Comparison of ENCODE assay signal across 13 cellular contexts in the genomic region with DNA sequence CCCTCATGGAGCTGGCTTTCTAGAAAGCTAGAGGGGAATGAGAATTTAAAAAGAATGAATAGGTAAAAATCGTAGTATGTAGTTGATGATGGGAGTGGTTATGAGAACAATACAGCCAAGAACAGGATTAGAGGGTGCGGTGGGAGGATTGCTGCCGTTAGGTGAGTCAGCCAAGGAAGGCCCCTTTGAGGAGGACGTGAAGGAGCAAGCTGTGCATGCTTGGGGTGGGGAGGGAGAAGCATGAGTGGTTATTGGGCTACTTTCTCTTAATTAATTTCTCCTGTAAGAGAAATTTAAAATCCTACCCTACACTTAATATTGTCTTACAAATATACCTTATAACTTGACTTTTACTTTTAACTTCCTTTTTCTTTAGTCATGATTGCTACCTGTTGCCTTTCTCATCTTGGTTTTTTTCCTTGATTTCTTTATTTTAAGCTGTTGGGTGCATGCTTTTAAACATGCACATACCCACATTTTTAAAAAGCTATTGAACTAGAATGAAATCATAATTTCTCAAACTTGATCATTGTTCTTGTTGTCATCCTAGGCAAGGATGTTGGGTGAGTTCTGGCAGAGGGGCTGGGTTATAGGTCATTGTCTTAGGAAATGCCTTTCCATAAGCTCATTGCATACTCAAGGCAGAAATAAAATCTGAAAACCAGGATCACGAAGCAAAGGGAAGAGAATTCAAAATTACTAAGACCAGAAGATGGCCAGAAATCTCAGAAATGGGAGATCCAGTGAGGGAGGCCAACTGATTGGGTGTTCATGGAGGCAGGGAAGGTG.
DNase-seq lines count a peak whose midpoint lies in the region; ATAC-seq and TF ChIP-seq lines count a peak whose summit lies in the region.
"Had no signal": no experiment of that assay in that cellular context is flagged by ENCODE, and none has a peak within 500 bp of the region (broad histone marks: within the 10 kb centered on the region; RNA-seq: fewer than 3 reads in every experiment).

No MANE protein-coding gene starts in this region.

- intact Hi-C loops in left ventricle myocardium superior (cut with micrococcal nuclease) = no loop called here
- intact Hi-C loops in dorsolateral prefrontal cortex (cut with DNase I) = no loop called here
- intact Hi-C loops in mucosa of descending colon (cut with DNase I, micrococcal nuclease) = no loop called here
- intact Hi-C loops in aorta (cut with DNase I) = no loop called here

- H3K27ac ChIP-seq in right atrium auricular region (peak overlapping the region; percentile 76 to 96), dorsolateral prefrontal cortex (peak overlapping the region in 54 of 59 donors; percentile 25 to 95 (median 83)), aorta (ENCODE audit: low read depth in 1 of 2, low read length in 2 of 2) (peak overlapping the region; percentile 33 to 77)

- no peaks in the 10 kb centered on the region for H3K27me3 Mint-ChIP-seq in stimulated activated naive CD8-positive, alpha-beta T cell treated with anti-CD3 and anti-CD28 coated beads, Interleukin-15, amount 100 ng/mL, for 72 hours
- H3K27me3 Mint-ChIP-seq: activated naive CD8-positive, alpha-beta T cell treated with anti-CD3 and anti-CD28 coated beads, Interleukin-2, amount 50 U/mL, for 24 hours had no signal

- no peaks in the 10 kb centered on the region for H3K9me3 ChIP-seq in right atrium auricular region
- H3K9me3 ChIP-seq in mucosa of descending colon = no peaks in the 10 kb centered on the region
- H3K9me3 ChIP-seq in aorta (ENCODE audit: control insufficient read depth, low read length) = no peaks in the 10 kb centered on the region

- H3K27me3 ChIP-seq in right atrium auricular region = no peaks in the 10 kb centered on the region
- H3K27me3 ChIP-seq in dorsolateral prefrontal cortex = no peaks in the 10 kb centered on the region
- H3K27me3 ChIP-seq in aorta (ENCODE audit: control insufficient read depth in 1 of 2, insufficient read depth in 2 of 2, low read length in 1 of 2) = no peaks in the 10 kb centered on the region

- ATAC-seq in left ventricle myocardium superior (no peak), mucosa of descending colon (peak; percentile 81), aorta (ENCODE audit: low FRiP score) (no peak)
- no peak for ATAC-seq in stimulated activated naive CD8-positive, alpha-beta T cell treated with anti-CD3 and anti-CD28 coated beads, Interleukin-15, amount 100 ng/mL, for 72 hours
- ATAC-seq: activated naive CD8-positive, alpha-beta T cell treated with anti-CD3 and anti-CD28 coated beads, Interleukin-2, amount 50 U/mL, for 24 hours had no signal

- H3K4me3 ChIP-seq in right atrium auricular region = no peak overlapping the region
- H3K4me3 ChIP-seq in dorsolateral prefrontal cortex = no peak overlapping the region
- H3K4me3 ChIP-seq in mucosa of descending colon = no peak overlapping the region
- no peak overlapping the region for H3K4me3 ChIP-seq in aorta (ENCODE audit: low read length in 2 of 2)

- no peak overlapping the region for H3K27ac Mint-ChIP-seq in stimulated activated naive CD8-positive, alpha-beta T cell treated with anti-CD3 and anti-CD28 coated beads, Interleukin-15, amount 100 ng/mL, for 72 hours
- H3K27ac Mint-ChIP-seq: activated naive CD8-positive, alpha-beta T cell treated with anti-CD3 and anti-CD28 coated beads, Interleukin-2, amount 50 U/mL, for 24 hours had no signal

- H3K4me1 Mint-ChIP-seq in stimulated activated naive CD8-positive, alpha-beta T cell treated with anti-CD3 and anti-CD28 coated beads, Interleukin-15, amount 100 ng/mL, for 72 hours = no peaks in the 10 kb centered on the region
- H3K4me1 Mint-ChIP-seq: activated naive CD8-positive, alpha-beta T cell treated with anti-CD3 and anti-CD28 coated beads, Interleukin-2, amount 50 U/mL, for 24 hours had no signal

- peak; percentile 55 for DNase-seq in right atrium auricular region (ENCODE audit: low spot score)
- no peak for DNase-seq in left ventricle myocardium superior
- no peak for DNase-seq in dorsolateral prefrontal cortex
- DNase-seq in mucosa of descending colon = no peak
- DNase-seq in aorta = no peak
- no peak for DNase-seq in germinal center (ENCODE audit: low spot score)
- no peak for DNase-seq in stimulated activated naive CD8-positive, alpha-beta T cell treated with anti-CD3 and anti-CD28 coated beads, Interleukin-15, amount 100 ng/mL, for 72 hours
- DNase-seq in NCI-H446 treated with DMSO at 0.1 percent for 48 hours (lab: John Stamatoyannopoulos, UW) = no peak
- DNase-seq: activated CD8-positive, alpha-beta memory T cell treated with anti-CD3 and anti-CD28 coated beads, Interleukin-2, amount 50 U/mL, for 4 hours; activated naive CD8-positive, alpha-beta T cell treated with anti-CD3 and anti-CD28 coated beads, Interleukin-2, amount 50 U/mL, for 24 hours; NCI-H226; stimulated activated CD4-positive, alpha-beta T cell treated with anti-CD3 and anti-CD28 coated beads, Interleukin-1b, Interleukin-23, amount 100 ng/mL, for 48 hours; stimulated activated naive CD4-positive, alpha-beta T cell had no signal

- no peak overlapping the region for H3K4me3 Mint-ChIP-seq in stimulated activated naive CD8-positive, alpha-beta T cell treated with anti-CD3 and anti-CD28 coated beads, Interleukin-15, amount 100 ng/mL, for 72 hours
- H3K4me3 Mint-ChIP-seq: activated naive CD8-positive, alpha-beta T cell treated with anti-CD3 and anti-CD28 coated beads, Interleukin-2, amount 50 U/mL, for 24 hours had no signal

- WGBS in aorta, 2 donors = 39 to 46% methylated on average over 5 of the region's 5 CpGs

- peaks cover 0 to 86% of the 10 kb centered on the region in 2 donors for H3K4me1 ChIP-seq in right atrium auricular region
- peaks cover 33% of the 10 kb centered on the region for H3K4me1 ChIP-seq in mucosa of descending colon (ENCODE audit: low read depth)
- peaks cover 9 to 17% of the 10 kb centered on the region in 2 donors for H3K4me1 ChIP-seq in aorta (ENCODE audit: control insufficient read depth in 1 of 2, insufficient read depth in 2 of 2, low read length in 2 of 2)

- TF ChIP-seq CTCF in right atrium auricular region (IDR thresholded peaks at IDR 0.05) (no peak), dorsolateral prefrontal cortex (IDR thresholded peaks at IDR 0.05 in 54 of 56, conservative IDR thresholded peaks at IDR 0.05 in 2 of 56; ENCODE audit: low read depth in 1 of 56, partially characterized antibody in 56 of 56) (no peak), mucosa of descending colon (IDR thresholded peaks at IDR 0.05) (no peak)

- H3K9me3 Mint-ChIP-seq in stimulated activated naive CD8-positive, alpha-beta T cell treated with anti-CD3 and anti-CD28 coated beads, Interleukin-15, amount 100 ng/mL, for 72 hours = no peaks in the 10 kb centered on the region
- H3K9me3 Mint-ChIP-seq: activated naive CD8-positive, alpha-beta T cell treated with anti-CD3 and anti-CD28 coated beads, Interleukin-2, amount 50 U/mL, for 24 hours had no signal

- H3K36me3 ChIP-seq in right atrium auricular region (no peaks in the 10 kb centered on the region), mucosa of descending colon (ENCODE audit: low read depth) (no peaks in the 10 kb centered on the region), aorta (ENCODE audit: control insufficient read depth in 1 of 2, insufficient read depth in 2 of 2, low read length in 1 of 2) (no peaks in the 10 kb centered on the region)
